10 cellular contexts compared by ENCODE assay signal in genomic region chr3:46880884-46881818, GRCh38. TPM values are rescaled to one million over a fixed set of nuclear protein-coding genes. Genes with fewer than 3 reads are reported as not detected.
DNase-seq lines count a peak whose midpoint lies in the region; ATAC-seq and TF ChIP-seq lines count a peak whose summit lies in the region.
"Had no signal": no experiment of that assay in that cellular context is flagged by ENCODE, and none has a peak within 500 bp of the region (broad histone marks: within the 10 kb centered on the region; RNA-seq: fewer than 3 reads in every experiment).

No MANE protein-coding gene starts in this region.

- no peak overlapping the region for H3K9ac ChIP-seq in neural progenitor cell

- H3K27me3 ChIP-seq in RWPE2 (ENCODE audit: insufficient read depth, poor library complexity, severe bottlenecking), result peaks cover 34% of the 10 kb centered on the region
- peaks cover 74% of the 10 kb centered on the region for H3K27me3 ChIP-seq in neural progenitor cell

- peak overlapping the region; percentile 89 for H3K4me2 ChIP-seq in neural progenitor cell

- H3K4me1 ChIP-seq in RWPE2 (ENCODE audit: insufficient read depth, poor library complexity, severe bottlenecking) (no peaks in the 10 kb centered on the region), neural progenitor cell (peaks cover 19% of the 10 kb centered on the region)

- peaks cover 23% of the 10 kb centered on the region for H3K4me1 Mint-ChIP-seq in neural progenitor cell

- DNase-seq in AG09309 (ENCODE audit: low read depth), result no peak
- DNase-seq in RWPE2 (ENCODE audit: low spot score), result no peak
- no peak for DNase-seq in foreskin fibroblast
- DNase-seq in neural progenitor cell (ENCODE audit: low spot score), result peak; percentile 54
- no peak for DNase-seq in putamen (ENCODE audit: low spot score)
- no peak for DNase-seq in NCI-H2171 (lab: John Stamatoyannopoulos, UW)
- no peak for DNase-seq in SKM-1 (lab: John Stamatoyannopoulos, UW; ENCODE audit: unreplicated experiment)
- DNase-seq: activated gamma-delta T cell treated with Interleukin-2 at 50 U/mL for 16 hours, DND-41 had no signal

- no peaks in the 10 kb centered on the region for H3K79me2 ChIP-seq in neural progenitor cell (ENCODE audit: low read depth)

- peaks cover 37% of the 10 kb centered on the region for H4K20me1 ChIP-seq in neural progenitor cell (ENCODE audit: low read depth)

- H3K27me3 Mint-ChIP-seq in neural progenitor cell (ENCODE audit: insufficient read depth, low read depth), result peaks cover 34% of the 10 kb centered on the region

- no peaks in the 10 kb centered on the region for H3K36me3 Mint-ChIP-seq in neural progenitor cell

- H3F3A ChIP-seq in neural progenitor cell (ENCODE audit: low read depth), result peaks cover 22% of the 10 kb centered on the region

- peak overlapping the region; percentile 85 for H2AFZ ChIP-seq in neural progenitor cell (replicated peaks)

- H3K36me3 ChIP-seq in RWPE2 (ENCODE audit: low read depth) (no peaks in the 10 kb centered on the region), neural progenitor cell (no peaks in the 10 kb centered on the region)

- H3K9me3 ChIP-seq in RWPE2 (ENCODE audit: severe bottlenecking) (no peaks in the 10 kb centered on the region), neural progenitor cell (ENCODE audit: low read depth) (no peaks in the 10 kb centered on the region)

- H3K4me3 Mint-ChIP-seq in neural progenitor cell, result peak overlapping the region; percentile 73

- peak overlapping the region; percentile 34; the same call in 1 of the 2 replicates for H3K4me3 ChIP-seq in AG09309 (ENCODE audit: control insufficient read depth, low read depth, low read length)
- peak overlapping the region; percentile 26 for H3K4me3 ChIP-seq in RWPE2 (ENCODE audit: severe bottlenecking)
- H3K4me3 ChIP-seq in foreskin fibroblast (ENCODE audit: low read depth in 1 of 2, low read length in 2 of 2), result peak overlapping the region; percentile 27 to 50
- peak overlapping the region; percentile 58 for H3K4me3 ChIP-seq in neural progenitor cell

- no peak overlapping the region for H3K27ac Mint-ChIP-seq in neural progenitor cell

- ATAC-seq in RWPE2 (ENCODE audit: low read depth), result no peak
- no peak for ATAC-seq in GM21576 (IDR thresholded peaks at IDR 0.05; ENCODE audit: unreplicated experiment)

- TF ChIP-seq CTCF in AG09309 (IDR thresholded peaks at IDR 0.05; ENCODE audit: control insufficient read depth, insufficient read depth, low read depth, low read length, missing control alignments) (no peak), RWPE2 (IDR thresholded peaks at IDR 0.05; ENCODE audit: poor library complexity, severe bottlenecking) (no peak), foreskin fibroblast (IDR thresholded peaks at IDR 0.05; ENCODE audit: low read depth, low read length) (no peak), neural progenitor cell (IDR thresholded peaks at IDR 0.05) (no peak)

- no peak overlapping the region for H3K27ac ChIP-seq in RWPE2 (ENCODE audit: poor library complexity, severe bottlenecking)
- no peak overlapping the region for H3K27ac ChIP-seq in neural progenitor cell

- no peaks in the 10 kb centered on the region for H3K9me3 Mint-ChIP-seq in neural progenitor cell

RNA-seq across cellular contexts. Expression of gene PTH1R, which starts 3.6 kb away (rescaled TPM):
- 0.43 TPM in 1 of 2 replicates, not detected in the other for total RNA-seq in neural progenitor cell (ENCODE audit: low replicate concordance)

RNA-seq across cellular contexts. Expression of gene MYL3, which starts 17.9 kb away (rescaled TPM):
- not detected in 2 replicates for total RNA-seq in neural progenitor cell (ENCODE audit: low replicate concordance)
